In the genomic region with DNA sequence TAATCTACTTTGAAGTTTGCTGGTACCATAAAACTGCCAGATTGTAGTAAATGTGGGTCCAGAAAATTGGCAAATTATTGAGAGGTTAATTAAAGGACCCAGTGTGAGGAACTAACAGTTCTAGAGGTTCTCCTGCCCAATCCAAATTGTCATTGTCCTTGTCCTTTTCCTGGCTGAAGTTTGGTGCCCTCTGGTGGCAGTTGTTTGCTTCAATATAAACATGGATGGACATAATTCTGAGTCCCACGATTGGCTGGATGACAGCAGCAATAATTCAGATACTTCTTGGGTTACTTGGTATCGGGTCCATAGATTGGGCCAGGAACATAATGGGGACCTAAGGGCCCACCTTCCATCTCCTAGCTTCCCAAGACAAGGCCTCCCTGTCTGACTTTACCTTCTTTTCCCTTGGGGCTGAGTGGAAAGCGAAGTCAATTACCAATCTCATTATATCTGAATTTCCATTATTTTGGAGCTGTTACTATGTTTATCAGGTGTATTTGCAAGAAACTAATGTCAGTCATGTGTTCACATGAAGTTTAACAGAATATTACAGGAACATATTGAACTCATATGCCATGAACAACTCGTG, we compare ENCODE assay signal across 8 cellular contexts. TPM values are rescaled to one million over a fixed set of nuclear protein-coding genes. Genes with fewer than 3 reads are reported as not detected.
DNase-seq lines count a peak whose midpoint lies in the region; ATAC-seq and TF ChIP-seq lines count a peak whose summit lies in the region.

No MANE protein-coding gene starts in this region.

- peaks cover 3% of the 10 kb centered on the region; the same call in 1 of the 2 replicates for H4K20me1 ChIP-seq in Karpas-422 (ENCODE audit: insufficient read depth, low read depth, low read length)

- intact Hi-C loops in activated T-helper 2 cell treated with anti-CD3 and anti-CD28 coated beads, Interferon-gamma antibody, Interleukin-2, Interleukin-4, amounts not matched to agents 10 μg/mL and 5 μg/mL and 100 μg/mL, durations not matched to agents 14 hours and 24 hours and 36 hours (cut with micrococcal nuclease): loop anchor here (10.0 kb wide), 1 partner anchor 54 kb away; no protein-coding TSS in a partner anchor

- no peak overlapping the region for H3K4me3 Mint-ChIP-seq in activated T-helper 2 cell treated with anti-CD3 and anti-CD28 coated beads, Interferon-gamma antibody, Interleukin-2, Interleukin-4, amounts not matched to agents 10 μg/mL and 5 μg/mL and 100 μg/mL, durations not matched to agents 14 hours and 24 hours and 36 hours (ENCODE audit: low read depth)
- H3K4me3 Mint-ChIP-seq in progenitor cell of endocrine pancreas (ENCODE audit: low read depth): no peak overlapping the region

- TF ChIP-seq POLR2A in gastroesophageal sphincter (IDR thresholded peaks at IDR 0.05): no peak

- no peak overlapping the region for H3K27ac Mint-ChIP-seq in activated T-helper 2 cell treated with anti-CD3 and anti-CD28 coated beads, Interferon-gamma antibody, Interleukin-2, Interleukin-4, amounts not matched to agents 10 μg/mL and 5 μg/mL and 100 μg/mL, durations not matched to agents 14 hours and 24 hours and 36 hours
- H3K27ac Mint-ChIP-seq in progenitor cell of endocrine pancreas: no peak overlapping the region

- no peak overlapping the region for H3K4me2 ChIP-seq in Karpas-422 (ENCODE audit: low read depth, low read length, poor library complexity, severe bottlenecking)

- H3K36me3 ChIP-seq in Karpas-422 (ENCODE audit: insufficient read depth, low read length): peaks cover 51% of the 10 kb centered on the region
- peaks cover 10 to 90% of the 10 kb centered on the region in 2 donors for H3K36me3 ChIP-seq in gastroesophageal sphincter

- TF ChIP-seq EP300 in gastroesophageal sphincter (IDR thresholded peaks at IDR 0.05): no peak

- no peaks in the 10 kb centered on the region for H3K9me3 Mint-ChIP-seq in activated T-helper 2 cell treated with anti-CD3 and anti-CD28 coated beads, Interferon-gamma antibody, Interleukin-2, Interleukin-4, amounts not matched to agents 10 μg/mL and 5 μg/mL and 100 μg/mL, durations not matched to agents 14 hours and 24 hours and 36 hours
- no peaks in the 10 kb centered on the region for H3K9me3 Mint-ChIP-seq in progenitor cell of endocrine pancreas (ENCODE audit: low read depth)

- H3K9me3 ChIP-seq in Karpas-422 (ENCODE audit: low read length): no peaks in the 10 kb centered on the region
- H3K9me3 ChIP-seq in gastroesophageal sphincter: no peaks in the 10 kb centered on the region

- H3K9ac ChIP-seq in Karpas-422 (ENCODE audit: low read length): no peak overlapping the region

- peaks cover 44% of the 10 kb centered on the region for H3K4me1 Mint-ChIP-seq in activated T-helper 2 cell treated with anti-CD3 and anti-CD28 coated beads, Interferon-gamma antibody, Interleukin-2, Interleukin-4, amounts not matched to agents 10 μg/mL and 5 μg/mL and 100 μg/mL, durations not matched to agents 14 hours and 24 hours and 36 hours (ENCODE audit: low read depth)
- H3K4me1 Mint-ChIP-seq in progenitor cell of endocrine pancreas (ENCODE audit: low read depth): no peaks in the 10 kb centered on the region

- H3K36me3 Mint-ChIP-seq in activated T-helper 2 cell treated with anti-CD3 and anti-CD28 coated beads, Interferon-gamma antibody, Interleukin-2, Interleukin-4, amounts not matched to agents 10 μg/mL and 5 μg/mL and 100 μg/mL, durations not matched to agents 14 hours and 24 hours and 36 hours (ENCODE audit: low read depth): peaks cover 81% of the 10 kb centered on the region
- peaks cover 40% of the 10 kb centered on the region for H3K36me3 Mint-ChIP-seq in progenitor cell of endocrine pancreas (ENCODE audit: insufficient read depth)

- H3K4me3 ChIP-seq in Karpas-422 (ENCODE audit: low read length) (no peak overlapping the region), gastroesophageal sphincter (no peak overlapping the region)

- H2AFZ ChIP-seq in Karpas-422 (ENCODE audit: low read length): no peak overlapping the region

- DNase-seq in D341Med (ENCODE audit: low spot score): peak; percentile 62
- peak; percentile 87 for DNase-seq in Karpas-422
- DNase-seq in RKO (ENCODE audit: low spot score): peak; percentile 74
- DNase-seq in activated T-helper 2 cell treated with anti-CD3 and anti-CD28 coated beads, Interferon-gamma antibody, Interleukin-2, Interleukin-4, amounts not matched to agents 10 μg/mL and 5 μg/mL and 100 μg/mL, durations not matched to agents 14 hours and 24 hours and 36 hours (ENCODE audit: low spot score): peak; percentile 24
- peak; percentile 25 for DNase-seq in progenitor cell of endocrine pancreas (ENCODE audit: low spot score, unreplicated experiment)

- H3K27ac ChIP-seq in Karpas-422 (ENCODE audit: low read length) (no peak overlapping the region), gastroesophageal sphincter (no peak overlapping the region)

- ATAC-seq in gastroesophageal sphincter (no peak), GM19324 (IDR thresholded peaks at IDR 0.05; ENCODE audit: low FRiP score, unreplicated experiment) (no peak), HG02970 (IDR thresholded peaks at IDR 0.05; ENCODE audit: low FRiP score, unreplicated experiment) (no peak)

- peaks cover 67% of the 10 kb centered on the region for H3K79me2 ChIP-seq in Karpas-422 (ENCODE audit: low read length)

- H3K27me3 Mint-ChIP-seq in activated T-helper 2 cell treated with anti-CD3 and anti-CD28 coated beads, Interferon-gamma antibody, Interleukin-2, Interleukin-4, amounts not matched to agents 10 μg/mL and 5 μg/mL and 100 μg/mL, durations not matched to agents 14 hours and 24 hours and 36 hours (ENCODE audit: low read depth): no peaks in the 10 kb centered on the region
- H3K27me3 Mint-ChIP-seq in progenitor cell of endocrine pancreas: no peaks in the 10 kb centered on the region

- no peaks in the 10 kb centered on the region for H3K9me2 ChIP-seq in Karpas-422 (replicated peaks; ENCODE audit: insufficient read depth, low read length)

- TF ChIP-seq CTCF in gastroesophageal sphincter (IDR thresholded peaks at IDR 0.05) (peak; percentile 46 to 70 (median 53)), progenitor cell of endocrine pancreas (IDR thresholded peaks at IDR 0.05; ENCODE audit: unreplicated experiment) (peak; percentile 73)

- 61 to 69% methylated on average over 4 of the region's 4 CpGs for WGBS in gastroesophageal sphincter (ENCODE audit: low coverage in 1 of 2), 2 donors

- H3K27me3 ChIP-seq in Karpas-422 (ENCODE audit: low read length) (no peaks in the 10 kb centered on the region), gastroesophageal sphincter (no peaks in the 10 kb centered on the region)

- H3K4me1 ChIP-seq in Karpas-422 (ENCODE audit: low read length) (no peaks in the 10 kb centered on the region), gastroesophageal sphincter (peaks cover 0 to 17% (median 0%) of the 10 kb centered on the region in 3 donors)

RNA-seq across cellular contexts. Expression of gene GARRE1, which starts 33.8 kb away (rescaled TPM):
- total RNA-seq in Karpas-422 (2014; rRNA removed; shearing (Covaris generic); ENCODE audit: low replicate concordance): 22.1 and 22.8 TPM in 2 replicates
- 9.6 and 10.0 TPM in 2 replicates for total RNA-seq in activated T-helper 2 cell treated with anti-CD3 and anti-CD28 coated beads, Interferon-gamma antibody, Interleukin-2, Interleukin-4, amounts not matched to agents 10 μg/mL and 5 μg/mL and 100 μg/mL, durations not matched to agents 14 hours and 24 hours and 36 hours
- total RNA-seq in gastroesophageal sphincter: 10 to 100 TPM; 14.3 to 30.3 (median 21.9) TPM
- total RNA-seq in progenitor cell of endocrine pancreas: 23.7 and 31.9 TPM in 2 replicates

RNA-seq across cellular contexts. Expression of gene LSM14A, which starts 48.3 kb away (rescaled TPM):
- 171 and 205 TPM in 2 replicates for total RNA-seq in Karpas-422 (2014; rRNA removed; shearing (Covaris generic); ENCODE audit: low replicate concordance)
- total RNA-seq in activated T-helper 2 cell treated with anti-CD3 and anti-CD28 coated beads, Interferon-gamma antibody, Interleukin-2, Interleukin-4, amounts not matched to agents 10 μg/mL and 5 μg/mL and 100 μg/mL, durations not matched to agents 14 hours and 24 hours and 36 hours: 95.8 and 101 TPM in 2 replicates
- total RNA-seq in gastroesophageal sphincter: 100 to 1,000 TPM; 106 to 141 (median 128) TPM
- 120 and 133 TPM in 2 replicates for total RNA-seq in progenitor cell of endocrine pancreas

Comparison
In these comparisons a context has a peak if more than half of its experiments do, and no peak if none do; other contexts are left out.
1. DNase-seq: peak in every context shown above with its lines; median percentile 87 in Karpas-422; 74 in RKO; 62 in D341Med; 25 in progenitor cell of endocrine pancreas; 24 in activated T-helper 2 cell treated with anti-CD3 and anti-CD28 coated beads, Interferon-gamma antibody, Interleukin-2, Interleukin-4, amounts not matched to agents 10 μg/mL and 5 μg/mL and 100 μg/mL, durations not matched to agents 14 hours and 24 hours and 36 hours.